1 cellular context compared by ENCODE assay signal in the genomic region with DNA sequence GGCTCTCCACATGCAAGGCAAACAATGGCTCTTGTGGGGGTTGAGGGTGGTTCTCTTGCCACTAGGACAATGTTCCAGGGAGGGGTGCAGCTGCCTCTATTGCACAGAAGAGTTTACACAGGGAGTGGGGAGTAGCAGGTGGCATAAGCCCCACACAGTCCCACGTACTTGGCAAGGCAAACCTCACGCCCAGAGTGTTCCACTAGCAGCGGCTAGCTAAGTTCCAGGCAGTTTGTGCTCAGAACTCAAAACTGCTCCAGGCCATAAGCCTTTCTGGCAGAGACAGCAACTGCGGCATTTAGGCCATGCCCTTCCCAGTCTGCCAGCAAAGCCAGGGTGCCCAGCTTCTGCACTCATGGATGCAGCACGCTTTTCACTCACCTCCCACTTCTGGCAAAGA.
TF ChIP-seq lines count a peak whose summit lies in the region.

No MANE protein-coding gene starts in this region.

TF ChIP-seq in H1, 55 proteins besides CTCF, POLR2A, EP300 and RAD21:
- TF ChIP-seq, protein P1, sequence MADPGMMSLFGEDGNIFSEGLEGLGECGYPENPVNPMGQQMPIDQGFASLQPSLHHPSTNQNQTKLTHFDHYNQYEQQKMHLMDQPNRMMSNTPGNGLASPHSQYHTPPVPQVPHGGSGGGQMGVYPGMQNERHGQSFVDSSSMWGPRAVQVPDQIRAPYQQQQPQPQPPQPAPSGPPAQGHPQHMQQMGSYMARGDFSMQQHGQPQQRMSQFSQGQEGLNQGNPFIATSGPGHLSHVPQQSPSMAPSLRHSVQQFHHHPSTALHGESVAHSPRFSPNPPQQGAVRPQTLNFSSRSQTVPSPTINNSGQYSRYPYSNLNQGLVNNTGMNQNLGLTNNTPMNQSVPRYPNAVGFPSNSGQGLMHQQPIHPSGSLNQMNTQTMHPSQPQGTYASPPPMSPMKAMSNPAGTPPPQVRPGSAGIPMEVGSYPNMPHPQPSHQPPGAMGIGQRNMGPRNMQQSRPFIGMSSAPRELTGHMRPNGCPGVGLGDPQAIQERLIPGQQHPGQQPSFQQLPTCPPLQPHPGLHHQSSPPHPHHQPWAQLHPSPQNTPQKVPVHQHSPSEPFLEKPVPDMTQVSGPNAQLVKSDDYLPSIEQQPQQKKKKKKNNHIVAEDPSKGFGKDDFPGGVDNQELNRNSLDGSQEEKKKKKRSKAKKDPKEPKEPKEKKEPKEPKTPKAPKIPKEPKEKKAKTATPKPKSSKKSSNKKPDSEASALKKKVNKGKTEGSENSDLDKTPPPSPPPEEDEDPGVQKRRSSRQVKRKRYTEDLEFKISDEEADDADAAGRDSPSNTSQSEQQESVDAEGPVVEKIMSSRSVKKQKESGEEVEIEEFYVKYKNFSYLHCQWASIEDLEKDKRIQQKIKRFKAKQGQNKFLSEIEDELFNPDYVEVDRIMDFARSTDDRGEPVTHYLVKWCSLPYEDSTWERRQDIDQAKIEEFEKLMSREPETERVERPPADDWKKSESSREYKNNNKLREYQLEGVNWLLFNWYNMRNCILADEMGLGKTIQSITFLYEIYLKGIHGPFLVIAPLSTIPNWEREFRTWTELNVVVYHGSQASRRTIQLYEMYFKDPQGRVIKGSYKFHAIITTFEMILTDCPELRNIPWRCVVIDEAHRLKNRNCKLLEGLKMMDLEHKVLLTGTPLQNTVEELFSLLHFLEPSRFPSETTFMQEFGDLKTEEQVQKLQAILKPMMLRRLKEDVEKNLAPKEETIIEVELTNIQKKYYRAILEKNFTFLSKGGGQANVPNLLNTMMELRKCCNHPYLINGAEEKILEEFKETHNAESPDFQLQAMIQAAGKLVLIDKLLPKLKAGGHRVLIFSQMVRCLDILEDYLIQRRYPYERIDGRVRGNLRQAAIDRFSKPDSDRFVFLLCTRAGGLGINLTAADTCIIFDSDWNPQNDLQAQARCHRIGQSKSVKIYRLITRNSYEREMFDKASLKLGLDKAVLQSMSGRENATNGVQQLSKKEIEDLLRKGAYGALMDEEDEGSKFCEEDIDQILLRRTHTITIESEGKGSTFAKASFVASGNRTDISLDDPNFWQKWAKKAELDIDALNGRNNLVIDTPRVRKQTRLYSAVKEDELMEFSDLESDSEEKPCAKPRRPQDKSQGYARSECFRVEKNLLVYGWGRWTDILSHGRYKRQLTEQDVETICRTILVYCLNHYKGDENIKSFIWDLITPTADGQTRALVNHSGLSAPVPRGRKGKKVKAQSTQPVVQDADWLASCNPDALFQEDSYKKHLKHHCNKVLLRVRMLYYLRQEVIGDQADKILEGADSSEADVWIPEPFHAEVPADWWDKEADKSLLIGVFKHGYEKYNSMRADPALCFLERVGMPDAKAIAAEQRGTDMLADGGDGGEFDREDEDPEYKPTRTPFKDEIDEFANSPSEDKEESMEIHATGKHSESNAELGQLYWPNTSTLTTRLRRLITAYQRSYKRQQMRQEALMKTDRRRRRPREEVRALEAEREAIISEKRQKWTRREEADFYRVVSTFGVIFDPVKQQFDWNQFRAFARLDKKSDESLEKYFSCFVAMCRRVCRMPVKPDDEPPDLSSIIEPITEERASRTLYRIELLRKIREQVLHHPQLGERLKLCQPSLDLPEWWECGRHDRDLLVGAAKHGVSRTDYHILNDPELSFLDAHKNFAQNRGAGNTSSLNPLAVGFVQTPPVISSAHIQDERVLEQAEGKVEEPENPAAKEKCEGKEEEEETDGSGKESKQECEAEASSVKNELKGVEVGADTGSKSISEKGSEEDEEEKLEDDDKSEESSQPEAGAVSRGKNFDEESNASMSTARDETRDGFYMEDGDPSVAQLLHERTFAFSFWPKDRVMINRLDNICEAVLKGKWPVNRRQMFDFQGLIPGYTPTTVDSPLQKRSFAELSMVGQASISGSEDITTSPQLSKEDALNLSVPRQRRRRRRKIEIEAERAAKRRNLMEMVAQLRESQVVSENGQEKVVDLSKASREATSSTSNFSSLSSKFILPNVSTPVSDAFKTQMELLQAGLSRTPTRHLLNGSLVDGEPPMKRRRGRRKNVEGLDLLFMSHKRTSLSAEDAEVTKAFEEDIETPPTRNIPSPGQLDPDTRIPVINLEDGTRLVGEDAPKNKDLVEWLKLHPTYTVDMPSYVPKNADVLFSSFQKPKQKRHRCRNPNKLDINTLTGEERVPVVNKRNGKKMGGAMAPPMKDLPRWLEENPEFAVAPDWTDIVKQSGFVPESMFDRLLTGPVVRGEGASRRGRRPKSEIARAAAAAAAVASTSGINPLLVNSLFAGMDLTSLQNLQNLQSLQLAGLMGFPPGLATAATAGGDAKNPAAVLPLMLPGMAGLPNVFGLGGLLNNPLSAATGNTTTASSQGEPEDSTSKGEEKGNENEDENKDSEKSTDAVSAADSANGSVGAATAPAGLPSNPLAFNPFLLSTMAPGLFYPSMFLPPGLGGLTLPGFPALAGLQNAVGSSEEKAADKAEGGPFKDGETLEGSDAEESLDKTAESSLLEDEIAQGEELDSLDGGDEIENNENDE (IDR thresholded peaks at IDR 0.05; ENCODE audit: insufficient replicate concordance, low read length) = no peak
- TF ChIP-seq CTBP2 (IDR thresholded peaks at IDR 0.05; ENCODE audit: borderline replicate concordance, insufficient read depth, insufficient read length, low read length) (no peak), BCL11A (IDR thresholded peaks at IDR 0.05; ENCODE audit: low read depth in 2 of 2, low read length in 2 of 2) (no peak), ZNF274 (IDR thresholded peaks at IDR 0.05; ENCODE audit: borderline replicate concordance, extremely low read depth, low read length) (no peak), YY1 (IDR thresholded peaks at IDR 0.05; ENCODE audit: low read depth, low read length) (no peak), POU5F1 (IDR thresholded peaks at IDR 0.05; ENCODE audit: low read depth, low read length) (no peak), HDAC6 (IDR thresholded peaks at IDR 0.05; ENCODE audit: low read depth, low read length) (no peak), JUND (IDR thresholded peaks at IDR 0.05; ENCODE audit: low read length) (no peak), SIRT6 (IDR thresholded peaks at IDR 0.05; ENCODE audit: low read length) (no peak), TEAD4 (IDR thresholded peaks at IDR 0.05; ENCODE audit: low read depth, low read length) (no peak), BRCA1 (IDR thresholded peaks at IDR 0.05; ENCODE audit: low read depth, low read length) (no peak), KDM5A (IDR thresholded peaks at IDR 0.05; ENCODE audit: low read length) (no peak), SIX5 (IDR thresholded peaks at IDR 0.05; ENCODE audit: low read depth, low read length) (no peak), CBX5 (IDR thresholded peaks at IDR 0.05; ENCODE audit: low read depth, low read length) (no peak), KDM1A (IDR thresholded peaks at IDR 0.05; ENCODE audit: borderline replicate concordance, low read length) (no peak), TAF1 (IDR thresholded peaks at IDR 0.05; ENCODE audit: low read depth, low read length) (no peak), BACH1 (IDR thresholded peaks at IDR 0.05; ENCODE audit: low read length) (no peak)
